ENCODE assay signal across 8 cellular contexts in genomic region chr5:139439013-139439903, GRCh38. TPM values are rescaled to one million over a fixed set of nuclear protein-coding genes. Genes with fewer than 3 reads are reported as not detected.
DNase-seq lines count a peak whose midpoint lies in the region; ATAC-seq, FAIRE-seq and TF ChIP-seq lines count a peak whose summit lies in the region.

DNAJC18 (minus strand) TSS chr5:139439525; CDS start chr5:139439445, 80 bp downstream.

- H3K27ac ChIP-seq in OCI-LY3 (ENCODE audit: low read length) (peak within 1 kb of the TSS; percentile 90), endothelial cell of umbilical vein (ENCODE audit: insufficient read depth, low read depth, low read length) (peak within 1 kb of the TSS; percentile 83)

- H3K27ac Mint-ChIP-seq in mesothelial cell of epicardium: peak within 1 kb of the TSS; percentile 95

- intact Hi-C loops in endothelial cell of umbilical vein (cut with micrococcal nuclease): no loop called here

- peak within 1 kb of the TSS; percentile 99 for H3K4me3 Mint-ChIP-seq in mesothelial cell of epicardium

- POLR2A ChIA-PET in endothelial cell of umbilical vein (lab: Charles Lee): interaction anchor here (0.5 to 1.5 kb wide), 8 partner anchors 9 to 1340 kb away, joined by 3 to 6 read pairs (median 4); partner anchors contain the start of genes ECSCR and STING1

- H3K36me3 ChIP-seq in OCI-LY3 (replicated peaks; ENCODE audit: low read depth, low read length) (no peaks in the 10 kb centered on the region), endothelial cell of umbilical vein (ENCODE audit: control insufficient read depth in 2 of 2, extremely low read depth in 1 of 2, insufficient read depth in 2 of 2, low read length in 2 of 2) (peaks cover 3 to 11% of the 10 kb centered on the region in 2 experiments)

- peaks cover 36% of the 10 kb centered on the region for H3K4me1 ChIP-seq in OCI-LY3 (ENCODE audit: low read length)
- peaks cover 29% of the 10 kb centered on the region for H3K4me1 ChIP-seq in endothelial cell of umbilical vein (ENCODE audit: control insufficient read depth, extremely low read depth, insufficient read depth, low read length)

- no peaks in the 10 kb centered on the region for H3K9me1 ChIP-seq in endothelial cell of umbilical vein (replicated peaks; ENCODE audit: control insufficient read depth, extremely low read depth, insufficient read depth, low read length)

- H3K36me3 Mint-ChIP-seq in mesothelial cell of epicardium: peaks cover 9% of the 10 kb centered on the region

- peak within 1 kb of the TSS; percentile 81 for H2AFZ ChIP-seq in OCI-LY3 (ENCODE audit: low read depth, low read length)
- H2AFZ ChIP-seq in endothelial cell of umbilical vein (ENCODE audit: low read depth, low read length): peak within 1 kb of the TSS; percentile 44

- peak; percentile 87 for ATAC-seq in GM21515 (IDR thresholded peaks at IDR 0.05; ENCODE audit: unreplicated experiment)

- H3K79me2 ChIP-seq in OCI-LY3 (ENCODE audit: low read length): no peaks in the 10 kb centered on the region
- H3K79me2 ChIP-seq in endothelial cell of umbilical vein (ENCODE audit: control insufficient read depth, insufficient read depth, low read length): no peaks in the 10 kb centered on the region

- TSS peak; percentile 70 for BruUV-seq in endothelial cell of umbilical vein (replicated peaks; lab: Mats Ljungman, UMichigan)

- peak within 1 kb of the TSS; percentile 96 for H3K4me3 ChIP-seq in OCI-LY3 (ENCODE audit: low read length)
- peak within 1 kb of the TSS; percentile 42 to 66 (median 54) for H3K4me3 ChIP-seq in endothelial cell of umbilical vein (replicated peaks in 1 of 3; ENCODE audit: insufficient read depth in 1 of 3, low read depth in 1 of 3, low read length in 3 of 3)

- H3K4me1 Mint-ChIP-seq in mesothelial cell of epicardium: peaks cover 15% of the 10 kb centered on the region

- H3K9me3 ChIP-seq in OCI-LY3 (ENCODE audit: insufficient read depth, low read length) (no peaks in the 10 kb centered on the region), endothelial cell of umbilical vein (replicated peaks; ENCODE audit: control insufficient read depth, insufficient read depth, low read length) (no peaks in the 10 kb centered on the region)

- FAIRE-seq in endothelial cell of umbilical vein (lab: Jason Lieb, UNC): peak; percentile 79

- H3K27me3 Mint-ChIP-seq in mesothelial cell of epicardium (ENCODE audit: low read depth): no peaks in the 10 kb centered on the region

- no peaks in the 10 kb centered on the region for H3K9me3 Mint-ChIP-seq in mesothelial cell of epicardium

- H3K27me3 ChIP-seq in OCI-LY3 (ENCODE audit: low read depth, low read length): no peaks in the 10 kb centered on the region
- H3K27me3 ChIP-seq in endothelial cell of umbilical vein (ENCODE audit: control insufficient read depth in 2 of 2, insufficient read depth in 2 of 2, low read length in 2 of 2): no peaks in the 10 kb centered on the region

- DNase-seq in D341Med (ENCODE audit: low spot score) (peak; percentile 95), HuH-7 (ENCODE audit: low spot score) (peak; percentile 80), endothelial cell of umbilical vein (ENCODE audit: low read depth, low spot score) (peak; percentile 88), mesothelial cell of epicardium (ENCODE audit: low spot score in 2 of 2, unreplicated experiment in 2 of 2) (peak; percentile 85 to 90)
- DNase-seq in activated CD8-positive, alpha-beta memory T cell treated with anti-CD3 and anti-CD28 coated beads, Interleukin-2, amount 50 U/mL, for 48 hours: peak; percentile 94
- DNase-seq in stimulated activated CD8-positive, alpha-beta memory T cell treated with anti-CD3 and anti-CD28 coated beads, Interleukin-2, amount 100 ng/mL, for 1 hour (ENCODE audit: low read depth in 2 of 2): peak; percentile 71 to 83

- H3K4me2 ChIP-seq in OCI-LY3 (ENCODE audit: low read length): peak within 1 kb of the TSS; percentile 99
- peak within 1 kb of the TSS; percentile 57 for H3K4me2 ChIP-seq in endothelial cell of umbilical vein (ENCODE audit: insufficient read depth, low read length)

- CTCF ChIA-PET in endothelial cell of umbilical vein (lab: Charles Lee): interaction anchor here (1.0 to 1.5 kb wide), 4 partner anchors 16 to 122 kb away, joined by 3 to 12 read pairs (median 6); partner anchors contain the start of gene UBE2D2

- peak within 1 kb of the TSS; percentile 97 for H3K9ac ChIP-seq in OCI-LY3 (ENCODE audit: low read length)
- H3K9ac ChIP-seq in endothelial cell of umbilical vein (replicated peaks; ENCODE audit: extremely low read depth, insufficient read depth, low read length): peak within 1 kb of the TSS; percentile 90

- TF ChIP-seq CTCF in OCI-LY3 (IDR thresholded peaks at IDR 0.05; ENCODE audit: low read depth, low read length) (no peak), endothelial cell of umbilical vein (IDR thresholded peaks at IDR 0.05; ENCODE audit: extremely low read depth in 1 of 2, insufficient read depth in 1 of 2, low read depth in 1 of 2, low read length in 2 of 2) (no peak), mesothelial cell of epicardium (IDR thresholded peaks at IDR 0.05; ENCODE audit: unreplicated experiment) (no peak)

- TF ChIP-seq POLR2A in endothelial cell of umbilical vein (IDR thresholded peaks at IDR 0.05; ENCODE audit: low read depth, low read length): peak; percentile 49

- H4K20me1 ChIP-seq in OCI-LY3 (ENCODE audit: insufficient read depth, low read length) (no peaks in the 10 kb centered on the region), endothelial cell of umbilical vein (replicated peaks; ENCODE audit: control insufficient read depth, extremely low read depth, insufficient read depth, low read length) (no peaks in the 10 kb centered on the region)

- dilution Hi-C loops in endothelial cell of umbilical vein (cut with MboI; ENCODE audit: extremely low pct_ligation_motif_present, low sequenced_read_pairs): no loop called here

TF ChIP-seq in endothelial cell of umbilical vein, 7 proteins besides CTCF, POLR2A, EP300 and RAD21:
- TF ChIP-seq MYC (IDR thresholded peaks at IDR 0.05; ENCODE audit: low read depth, low read length): no peak
- peak; percentile 65 for TF ChIP-seq POLR2AphosphoS5 (IDR thresholded peaks at IDR 0.05; ENCODE audit: insufficient read depth, low read depth, low read length)
TF ChIP-seq in endothelial cell of umbilical vein: peak in this region for 1.

RNA-seq across cellular contexts. Expression of gene DNAJC18, which starts in this region (rescaled TPM):
- 51.1 and 52.6 TPM in 2 replicates for total RNA-seq in endothelial cell of umbilical vein
- polyA plus RNA-seq in endothelial cell of umbilical vein: 23.2 and 26.0 TPM in 2 replicates
- 11.9 and 17.8 TPM in 2 replicates for polyA plus RNA-seq in endothelial cell of umbilical vein (2011; cell fraction: cytosol; rRNA removed)
- polyA plus RNA-seq in endothelial cell of umbilical vein (2011; cell fraction: nucleus; rRNA removed): 191 and 204 TPM in 2 replicates
- 33.0 and 35.2 TPM in 2 replicates for polyA plus RNA-seq in endothelial cell of umbilical vein (2012)
- polyA minus RNA-seq in endothelial cell of umbilical vein: 24.1 and 26.7 TPM in 2 replicates
- 3.0 TPM for polyA minus RNA-seq in endothelial cell of umbilical vein (2011; cell fraction: cytosol; rRNA and poly(A)+ RNA removed)
- polyA minus RNA-seq in endothelial cell of umbilical vein (2011; cell fraction: nucleus; rRNA and poly(A)+ RNA removed): 39.1 and 53.2 TPM in 2 replicates
- total RNA-seq in mesothelial cell of epicardium: 24.9 to 28.9 TPM (median 25.2 TPM) in 3 replicates

Comparison
In these comparisons a context has a peak if more than half of its experiments do, and no peak if none do; other contexts are left out.
1. Peak in every context shown above with its lines: DNase-seq, ATAC-seq, H3K4me3 ChIP-seq and H3K27ac ChIP-seq.